In the genomic region with DNA sequence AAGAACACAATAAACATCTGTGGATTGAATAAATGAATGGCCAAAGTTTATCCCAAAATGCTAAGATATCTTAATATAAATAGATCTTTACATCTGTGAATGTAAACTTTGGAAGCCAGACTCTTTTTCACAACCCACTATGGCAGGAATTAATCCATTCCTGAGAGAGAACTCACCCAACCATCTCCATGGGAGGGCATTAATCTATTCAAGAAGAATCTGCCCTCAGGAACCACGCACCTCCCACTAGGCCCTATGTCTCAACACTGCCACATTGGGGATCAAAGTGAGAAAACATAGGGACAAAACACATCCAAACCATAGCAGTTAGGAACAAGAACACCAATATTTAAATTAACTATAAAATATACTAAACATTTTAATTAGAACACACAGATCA, we compare ENCODE assay signal across 17 cellular contexts. TPM values are rescaled to one million over a fixed set of nuclear protein-coding genes. Genes with fewer than 3 reads are reported as not detected.
DNase-seq lines count a peak whose midpoint lies in the region; FAIRE-seq and TF ChIP-seq lines count a peak whose summit lies in the region.
"Had no signal": no experiment of that assay in that cellular context is flagged by ENCODE, and none has a peak within 500 bp of the region (broad histone marks: within the 10 kb centered on the region; RNA-seq: fewer than 3 reads in every experiment).

No MANE protein-coding gene starts in this region.

- peaks cover 13% of the 10 kb centered on the region; the same call in 1 of the 2 replicates for H3F3A ChIP-seq in GM23248 (ENCODE audit: insufficient read depth)

- DNase-seq in GM23248 (peak; percentile 70), RCC 7860 (ENCODE audit: low spot score) (peak; percentile 15), fibroblast of mammary gland (ENCODE audit: low read depth) (peak; percentile 46), esophagus squamous epithelium (lab: John Stamatoyannopoulos, UW) (no peak), head of caudate nucleus (no peak), AML-193 (lab: John Stamatoyannopoulos, UW) (no peak), CD1c-positive myeloid dendritic cell (ENCODE audit: extremely low spot score) (no peak)
- DNase-seq: activated CD4-positive, alpha-beta T cell treated with anti-CD3 and anti-CD28 coated beads, Interleukin-2, amount 50 U/mL, for 4 hours; activated gamma-delta T cell treated with Interleukin-2 at 50 U/mL for 16 hours; amygdala; C1 segment of cervical spinal cord; colonic mucosa; NCI-H526; posterior cingulate gyrus; Right ventricle myocardium superior; stimulated activated CD4-positive, alpha-beta T cell treated with anti-CD3 and anti-CD28 coated beads, Interleukin-2, amount 100 ng/mL, for 48 hours had no signal

- H3K27ac ChIP-seq in GM23248 (0 out of 2 replicates have a peak overlapping the region, but pooled peaks have one; percentile 8), esophagus squamous epithelium (no peak overlapping the region)
- H3K27ac ChIP-seq: colonic mucosa, tibial nerve had no signal

- in situ Hi-C loops in GM23248 (cut with MboI), result loop anchor here (10.0 to 25.0 kb wide), 2 partner anchors 453 to 700 kb away; a partner anchor contains a TSS

- no peak for TF ChIP-seq CTCF in fibroblast of mammary gland (conservative IDR thresholded peaks at IDR 0.05; ENCODE audit: control insufficient read depth, insufficient read depth, low read depth, low read length)
- no peak for TF ChIP-seq CTCF in esophagus squamous epithelium (IDR thresholded peaks at IDR 0.05)

- no peak overlapping the region for H2AFZ ChIP-seq in GM23248

- no peaks in the 10 kb centered on the region for H3K9me3 ChIP-seq in GM23248 (ENCODE audit: low read depth)
- no peaks in the 10 kb centered on the region for H3K9me3 ChIP-seq in esophagus squamous epithelium
- H3K9me3 ChIP-seq: colonic mucosa, tibial nerve had no signal

- no peaks in the 10 kb centered on the region for H4K20me1 ChIP-seq in GM23248 (ENCODE audit: insufficient read depth)

- no peak overlapping the region for H3K4me2 ChIP-seq in GM23248 (ENCODE audit: unreplicated experiment)

- H3K9ac ChIP-seq in GM23248, result no peak overlapping the region

- FAIRE-seq in RCC 7860 (lab: Jason Lieb, UNC), result peak; percentile 23

- H3K4me1 ChIP-seq in GM23248 (ENCODE audit: insufficient read depth) (peaks cover 16% of the 10 kb centered on the region), esophagus squamous epithelium (peaks cover 0 to 19% (median 10%) of the 10 kb centered on the region in 3 donors)
- H3K4me1 ChIP-seq: colonic mucosa had no signal

- intact Hi-C loops in esophagus squamous epithelium (cut with DNase I) (loop anchor here (10.0 kb wide), 1 partner anchor 133 kb away; a partner anchor contains a TSS), head of caudate nucleus (cut with DNase I) (no loop called here)

- H3K79me2 ChIP-seq in GM23248 (ENCODE audit: insufficient read depth), result no peaks in the 10 kb centered on the region; the same call in 1 of the 2 replicates

- H3K36me3 ChIP-seq in GM23248 (ENCODE audit: low read depth) (no peaks in the 10 kb centered on the region), esophagus squamous epithelium (peaks cover 0 to under 1% (median 0%) of the 10 kb centered on the region in 3 donors)
- H3K36me3 ChIP-seq: colonic mucosa had no signal

- H3K27me3 ChIP-seq in GM23248 (replicated peaks; ENCODE audit: insufficient read depth), result no peaks in the 10 kb centered on the region
- H3K27me3 ChIP-seq in esophagus squamous epithelium, result no peaks in the 10 kb centered on the region
- H3K27me3 ChIP-seq: colonic mucosa, tibial nerve had no signal

- TF ChIP-seq POLR2A in esophagus squamous epithelium (IDR thresholded peaks at IDR 0.05), result no peak

- no peaks in the 10 kb centered on the region for H3K9me2 ChIP-seq in GM23248 (ENCODE audit: insufficient read depth)

- WGBS in GM23248 (ENCODE audit: low coverage in 1 of 2, low lambda C conversion rate in 2 of 2, missing lambda C conversion rate in 2 of 2), 2 experiments, result 86 to 100% methylated on average over 1 of the region's 1 CpG
- 100% methylated on average over 1 of the region's 1 CpG for WGBS in esophagus squamous epithelium, 2 donors

- H3K4me3 ChIP-seq in GM23248 (no peak overlapping the region), fibroblast of mammary gland (ENCODE audit: control insufficient read depth, low read depth, low read length) (no peak overlapping the region), esophagus squamous epithelium (no peak overlapping the region)
- H3K4me3 ChIP-seq: colonic mucosa, tibial nerve had no signal

RNA-seq across cellular contexts. Expression of a gene that starts 3.4 kb away (rescaled TPM):
- 2.1 and 7.1 TPM in 2 replicates for total RNA-seq in GM23248 (2014; rRNA removed; shearing (Covaris generic))
- 4.3 and 6.9 TPM in 2 replicates for polyA plus RNA-seq in GM23248 (2016; fragmentation: Nextera tagmentation; extraction: Ambion mirVana)
- total RNA-seq in esophagus squamous epithelium, result 10 to 100 TPM in 1 of 4 donors, 1 to 10 TPM in 3; 5.3 to 12.4 (median 8.4) TPM

RNA-seq across cellular contexts. Expression of a gene that starts 5.2 kb away (rescaled TPM):
- 9.4 and 18.2 TPM in 2 replicates for total RNA-seq in GM23248 (2014; rRNA removed; shearing (Covaris generic))
- polyA plus RNA-seq in GM23248 (2016; fragmentation: Nextera tagmentation; extraction: Ambion mirVana), result 2.7 and 3.5 TPM in 2 replicates
- total RNA-seq in esophagus squamous epithelium, result 10 to 100 TPM; 19.0 to 40.2 (median 22.4) TPM

Comparison
In these comparisons a context has a peak if more than half of its experiments do, and no peak if none do; other contexts are left out.
1. DNase-seq: peak in GM23248 (single experiment), RCC 7860 (single experiment) and fibroblast of mammary gland (single experiment); none in esophagus squamous epithelium (single experiment), head of caudate nucleus (0 of 42), AML-193 (0 of 2) and CD1c-positive myeloid dendritic cell (single experiment).